1 cellular context compared by ENCODE assay signal in genomic region chr9:75451505-75451904, GRCh38.
TF ChIP-seq lines count a peak whose summit lies in the region.

No MANE protein-coding gene starts in this region.

TF ChIP-seq in GM23338, 12 proteins besides CTCF, POLR2A, EP300 and RAD21 (continued from another document):
- TF ChIP-seq, protein P1, sequence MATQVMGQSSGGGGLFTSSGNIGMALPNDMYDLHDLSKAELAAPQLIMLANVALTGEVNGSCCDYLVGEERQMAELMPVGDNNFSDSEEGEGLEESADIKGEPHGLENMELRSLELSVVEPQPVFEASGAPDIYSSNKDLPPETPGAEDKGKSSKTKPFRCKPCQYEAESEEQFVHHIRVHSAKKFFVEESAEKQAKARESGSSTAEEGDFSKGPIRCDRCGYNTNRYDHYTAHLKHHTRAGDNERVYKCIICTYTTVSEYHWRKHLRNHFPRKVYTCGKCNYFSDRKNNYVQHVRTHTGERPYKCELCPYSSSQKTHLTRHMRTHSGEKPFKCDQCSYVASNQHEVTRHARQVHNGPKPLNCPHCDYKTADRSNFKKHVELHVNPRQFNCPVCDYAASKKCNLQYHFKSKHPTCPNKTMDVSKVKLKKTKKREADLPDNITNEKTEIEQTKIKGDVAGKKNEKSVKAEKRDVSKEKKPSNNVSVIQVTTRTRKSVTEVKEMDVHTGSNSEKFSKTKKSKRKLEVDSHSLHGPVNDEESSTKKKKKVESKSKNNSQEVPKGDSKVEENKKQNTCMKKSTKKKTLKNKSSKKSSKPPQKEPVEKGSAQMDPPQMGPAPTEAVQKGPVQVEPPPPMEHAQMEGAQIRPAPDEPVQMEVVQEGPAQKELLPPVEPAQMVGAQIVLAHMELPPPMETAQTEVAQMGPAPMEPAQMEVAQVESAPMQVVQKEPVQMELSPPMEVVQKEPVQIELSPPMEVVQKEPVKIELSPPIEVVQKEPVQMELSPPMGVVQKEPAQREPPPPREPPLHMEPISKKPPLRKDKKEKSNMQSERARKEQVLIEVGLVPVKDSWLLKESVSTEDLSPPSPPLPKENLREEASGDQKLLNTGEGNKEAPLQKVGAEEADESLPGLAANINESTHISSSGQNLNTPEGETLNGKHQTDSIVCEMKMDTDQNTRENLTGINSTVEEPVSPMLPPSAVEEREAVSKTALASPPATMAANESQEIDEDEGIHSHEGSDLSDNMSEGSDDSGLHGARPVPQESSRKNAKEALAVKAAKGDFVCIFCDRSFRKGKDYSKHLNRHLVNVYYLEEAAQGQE (IDR thresholded peaks at IDR 0.05; ENCODE audit: unreplicated experiment), result no peak
- no peak for TF ChIP-seq EZH2phosphoT487 (IDR thresholded peaks at IDR 0.05; ENCODE audit: unreplicated experiment)
- no peak for TF ChIP-seq ZNF331 (CRISPR knock-in tag; IDR thresholded peaks at IDR 0.05; ENCODE audit: low read depth)
- no peak for TF ChIP-seq ZNF462 (CRISPR knock-in tag; IDR thresholded peaks at IDR 0.05)
- no peak for TF ChIP-seq NANOG (IDR thresholded peaks at IDR 0.05; ENCODE audit: borderline replicate concordance)
- no peak for TF ChIP-seq ZNF114 (CRISPR knock-in tag; IDR thresholded peaks at IDR 0.05)
- TF ChIP-seq CREB1 (CRISPR knock-in tag; IDR thresholded peaks at IDR 0.05; ENCODE audit: low read depth), result no peak
